8 cellular contexts compared by ENCODE assay signal in the genomic region with DNA sequence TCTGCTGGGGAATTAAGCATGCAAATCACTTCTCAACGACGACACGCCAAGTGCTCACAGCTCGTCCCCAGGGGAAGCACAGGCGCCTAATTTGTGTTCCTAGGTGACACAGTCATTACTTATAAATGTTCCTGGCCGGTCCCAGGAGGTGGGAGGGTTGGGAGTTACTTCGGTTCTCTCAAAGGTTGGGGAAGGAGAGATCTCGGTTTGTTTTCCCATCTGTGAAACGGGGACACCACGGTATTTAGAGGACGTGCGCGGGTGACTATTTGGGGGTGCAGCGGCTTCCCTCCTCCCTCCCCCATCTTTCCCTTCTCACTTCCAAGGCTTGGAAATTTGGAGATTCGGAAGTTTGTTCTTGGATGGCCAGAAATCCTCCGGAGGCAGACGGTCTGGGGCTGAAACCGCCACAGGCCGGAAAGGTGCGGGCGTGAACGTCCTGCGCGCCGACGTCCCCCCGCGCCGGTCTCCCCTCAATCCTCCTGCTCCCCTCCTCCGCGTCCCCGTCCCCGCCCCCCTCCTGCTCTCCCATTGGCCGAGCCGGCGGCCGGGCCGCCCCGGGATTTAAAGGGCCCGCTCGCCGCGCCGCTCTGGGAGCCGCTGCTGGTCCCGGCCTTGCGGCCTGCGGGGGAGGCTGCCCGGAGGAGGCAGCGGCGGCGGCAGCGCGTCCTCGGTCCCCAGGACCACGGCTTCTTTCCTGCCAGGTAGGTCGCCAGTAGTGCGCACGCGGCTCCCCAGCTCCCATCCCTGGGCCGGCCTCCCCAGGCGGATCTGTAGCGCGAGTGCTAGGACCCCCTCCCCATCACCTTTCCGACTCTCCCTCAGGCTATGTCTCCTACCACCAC. TPM values are rescaled to one million over a fixed set of nuclear protein-coding genes. Genes with fewer than 3 reads are reported as not detected.
A peak's percentile ranks its signal among the peaks of the same experiment; 100 is the strongest.
DNase-seq lines count a peak whose midpoint lies in the region; ATAC-seq and TF ChIP-seq lines count a peak whose summit lies in the region.

Gene PORCN (plus strand): TSS at position 593 of the 845 bp plus-strand sequence. CDS start 829 bp downstream, outside the sequence.

- H3K9me3 ChIP-seq in heart right ventricle, result no peaks in the 10 kb centered on the region
- no peaks in the 10 kb centered on the region for H3K9me3 ChIP-seq in prostate gland

- 0% methylated on average over 31 to 56 of the region's 65 CpGs for WGBS in heart right ventricle, 2 donors
- 1% methylated on average over 16 of the region's 65 CpGs for WGBS in prostate gland
- WGBS in urinary bladder, result under 1% methylated on average over 55 of the region's 65 CpGs

- intact Hi-C loops in heart right ventricle (cut with DNase I), result loop anchor here in 1 of 10 donors (10.0 kb wide), 1 partner anchor 66 kb away; the partner anchor contains the start of gene RBM3
- intact Hi-C loops in prostate gland (cut with DNase I), result no loop called here

- H3K4me1 ChIP-seq in heart right ventricle (peaks cover 0 to 10% (median 5%) of the 10 kb centered on the region in 9 donors), prostate gland (replicated peaks) (no peaks in the 10 kb centered on the region), urinary bladder (ENCODE audit: insufficient read depth) (no peaks in the 10 kb centered on the region)

- DNase-seq in DMS153 treated with DMSO at 0.1 percent for 48 hours (lab: John Stamatoyannopoulos, UW; ENCODE audit: unreplicated experiment) (peak; percentile 0), LHCN-M2 (ENCODE audit: low read depth) (peak; percentile 71), T follicular helper cell (ENCODE audit: low read depth) (peak; percentile 68), heart right ventricle (peak; percentile 86 to 87), prostate gland (ENCODE audit: low spot score) (peak; percentile 70)
- peak; percentile 64 for DNase-seq in activated naive CD8-positive, alpha-beta T cell treated with anti-CD3 and anti-CD28 coated beads, Interleukin-2, amount 50 U/mL, for 16 hours (ENCODE audit: low read depth, low spot score)

- ATAC-seq in GM21619 (IDR thresholded peaks at IDR 0.05; ENCODE audit: unreplicated experiment), result peak; percentile 85
- ATAC-seq in heart right ventricle, result peak; percentile 93 to 98 (median 96)

- TF ChIP-seq CTCF in heart right ventricle (IDR thresholded peaks at IDR 0.05) (no peak), prostate gland (IDR thresholded peaks at IDR 0.05) (no peak)

- H3K4me3 ChIP-seq in heart right ventricle (peak within 1 kb of the TSS; percentile 32 to 90 (median 72)), prostate gland (peak within 1 kb of the TSS; percentile 43 to 58), urinary bladder (ENCODE audit: low read depth, low read length) (peak within 1 kb of the TSS; percentile 82)

- H3K36me3 ChIP-seq in heart right ventricle (peaks cover 0 to 12% (median 0%) of the 10 kb centered on the region in 9 donors), prostate gland (no peaks in the 10 kb centered on the region), urinary bladder (ENCODE audit: insufficient read depth) (no peaks in the 10 kb centered on the region)

- no peaks in the 10 kb centered on the region for H3K27me3 ChIP-seq in heart right ventricle
- no peaks in the 10 kb centered on the region for H3K27me3 ChIP-seq in prostate gland (replicated peaks; ENCODE audit: insufficient read depth)

- H3K27ac ChIP-seq in heart right ventricle (peak within 1 kb of the TSS; percentile 50 to 87 (median 80)), prostate gland (peak within 1 kb of the TSS; percentile 61 to 63), urinary bladder (ENCODE audit: low read depth) (peak within 1 kb of the TSS; percentile 39)

- peak; percentile 36 for TF ChIP-seq POLR2A in prostate gland (IDR thresholded peaks at IDR 0.05)

RNA-seq across cellular contexts. Expression of gene PORCN, which starts in this region (rescaled TPM):
- total RNA-seq in LHCN-M2 (2014; rRNA removed) (100 and 122 TPM in 2 replicates), heart right ventricle (10 to 100 TPM in 9 of 10 donors, 1 to 10 TPM in 1; 9.9 to 16.1 (median 13.0) TPM), prostate gland (10 to 100 TPM; 15.1 to 61.7 TPM), urinary bladder (2.7 TPM)
- polyA plus RNA-seq in LHCN-M2 (2012), result 123 TPM
- polyA plus RNA-seq in heart right ventricle (10 to 100 TPM; 12.7 to 26.7 TPM), urinary bladder (19.0 TPM)

Comparison
In these comparisons a context has a peak if more than half of its experiments do, and no peak if none do; other contexts are left out.
1. Peak in every context shown above with its lines: DNase-seq, ATAC-seq, H3K4me3 ChIP-seq and H3K27ac ChIP-seq.
2. DNase-seq: peak in every context shown above with its lines; median percentile 86 in heart right ventricle; 71 in LHCN-M2; 70 in prostate gland; 68 in T follicular helper cell; 64 in activated naive CD8-positive, alpha-beta T cell treated with anti-CD3 and anti-CD28 coated beads, Interleukin-2, amount 50 U/mL, for 16 hours; 0 in DMS153 treated with DMSO at 0.1 percent for 48 hours.